8 cellular contexts compared by ENCODE assay signal in the genomic region with DNA sequence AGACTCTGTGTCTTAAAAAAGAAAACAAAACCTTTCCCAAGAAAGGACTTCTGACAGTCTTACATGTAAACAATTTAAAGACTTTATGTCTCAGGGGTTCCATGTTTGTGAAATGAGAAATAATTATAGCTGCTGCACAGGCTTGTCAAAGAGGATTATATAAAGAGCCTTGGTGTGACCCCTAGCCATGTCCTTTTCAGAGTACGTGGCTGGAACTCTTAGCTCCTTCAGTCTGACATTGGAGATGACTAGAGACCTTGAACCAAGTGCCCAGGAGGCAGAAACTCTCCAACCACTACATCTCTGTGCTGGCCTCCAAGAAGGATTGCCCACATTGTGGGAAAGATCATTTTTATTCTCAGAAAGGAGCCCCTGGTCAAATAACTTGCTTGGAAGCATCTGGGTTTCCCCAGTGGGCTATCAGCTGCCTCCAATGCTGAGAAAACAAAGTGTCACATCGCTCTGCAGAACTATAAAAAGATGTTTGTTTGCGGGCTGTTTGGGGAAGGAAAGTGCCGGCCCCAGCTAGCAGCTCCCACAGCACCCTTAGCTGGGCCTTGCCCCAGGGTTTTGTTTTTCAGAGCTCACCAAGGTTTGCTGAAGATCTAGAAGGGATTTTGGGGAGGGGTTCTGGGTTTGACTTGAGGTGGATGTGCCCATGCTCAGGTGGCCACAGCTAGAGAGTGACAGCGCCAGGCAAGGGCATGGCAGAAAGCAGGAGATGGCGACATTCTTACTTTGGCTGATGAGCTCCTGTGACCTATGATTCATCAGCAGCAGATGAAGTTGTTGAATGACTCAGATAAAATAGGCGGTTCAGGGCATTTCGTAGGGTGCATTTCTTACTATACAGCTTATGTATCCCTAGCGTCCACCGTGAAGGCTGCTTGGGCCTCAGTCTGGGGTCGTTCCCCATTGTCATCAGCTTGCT. TPM values are rescaled to one million over a fixed set of nuclear protein-coding genes. Genes with fewer than 3 reads are reported as not detected.
DNase-seq lines count a peak whose midpoint lies in the region; ATAC-seq and TF ChIP-seq lines count a peak whose summit lies in the region.
"Not testable (repeated sequence)": the region's sequence is repeated elsewhere in the genome, so short reads cannot be mapped to it uniquely, and the experiment has no call there.

No MANE protein-coding gene starts in this region.

- H3K9me3 ChIP-seq in right atrium auricular region = not testable (repeated sequence)

- not testable (repeated sequence) for H3K4me1 ChIP-seq in right atrium auricular region

- H3K27ac Mint-ChIP-seq in dendritic cell treated with granulocyte-macrophage colony-stimulating factor and Interleukin-4, amounts not matched to agents 40 ng/mL and 50 ng/mL, for 4 days = peak overlapping the region; percentile 76

- peaks cover 36% of the 10 kb centered on the region for H3K36me3 ChIP-seq in right atrium auricular region

- H3K9me3 Mint-ChIP-seq in activated T-cell treated with anti-CD3 and anti-CD28 coated beads, Interleukin-2, amount 50 U/mL, for 4 hours; dendritic cell treated with granulocyte-macrophage colony-stimulating factor and Interleukin-4, amounts not matched to agents 40 ng/mL and 50 ng/mL, for 4 days: not testable (repeated sequence)

- H3K27ac ChIP-seq in right atrium auricular region = peak overlapping the region; percentile 57 to 73

- H3K27me3 ChIP-seq in right atrium auricular region = not testable (repeated sequence)

- not testable (repeated sequence) for TF ChIP-seq CTCF in right atrium auricular region (IDR thresholded peaks at IDR 0.05)

- H3K36me3 Mint-ChIP-seq in activated T-cell treated with anti-CD3 and anti-CD28 coated beads, Interleukin-2, amount 50 U/mL, for 4 hours (ENCODE audit: insufficient read depth) = peaks cover 24% of the 10 kb centered on the region
- H3K36me3 Mint-ChIP-seq in dendritic cell treated with granulocyte-macrophage colony-stimulating factor and Interleukin-4, amounts not matched to agents 40 ng/mL and 50 ng/mL, for 4 days (ENCODE audit: low read depth) = peaks cover 79% of the 10 kb centered on the region

- intact Hi-C loops in dendritic cell treated with granulocyte-macrophage colony-stimulating factor and Interleukin-4, amounts not matched to agents 40 ng/mL and 50 ng/mL, for 4 days (cut with micrococcal nuclease) = not testable (repeated sequence)

- H3K27me3 Mint-ChIP-seq in activated T-cell treated with anti-CD3 and anti-CD28 coated beads, Interleukin-2, amount 50 U/mL, for 4 hours (ENCODE audit: low read depth) = not testable (repeated sequence)
- peaks cover 21% of the 10 kb centered on the region for H3K27me3 Mint-ChIP-seq in dendritic cell treated with granulocyte-macrophage colony-stimulating factor and Interleukin-4, amounts not matched to agents 40 ng/mL and 50 ng/mL, for 4 days

- not testable (repeated sequence) for H3K4me3 Mint-ChIP-seq in activated T-cell treated with anti-CD3 and anti-CD28 coated beads, Interleukin-2, amount 50 U/mL, for 4 hours; dendritic cell treated with granulocyte-macrophage colony-stimulating factor and Interleukin-4, amounts not matched to agents 40 ng/mL and 50 ng/mL, for 4 days

- H3K4me1 Mint-ChIP-seq in activated T-cell treated with anti-CD3 and anti-CD28 coated beads, Interleukin-2, amount 50 U/mL, for 4 hours (ENCODE audit: low read depth) = peaks cover 33% of the 10 kb centered on the region
- peaks cover 65% of the 10 kb centered on the region for H3K4me1 Mint-ChIP-seq in dendritic cell treated with granulocyte-macrophage colony-stimulating factor and Interleukin-4, amounts not matched to agents 40 ng/mL and 50 ng/mL, for 4 days (ENCODE audit: low read depth)

- H3K4me3 ChIP-seq in right atrium auricular region; skeletal muscle cell (ENCODE audit: low read depth, low read length): not testable (repeated sequence)

- DNase-seq in AG08395 (ENCODE audit: low spot score) = peak; percentile 29
- peak; percentile 55 for DNase-seq in HT-29 (ENCODE audit: low spot score)
- DNase-seq in RPMI7951 (ENCODE audit: low read depth) = peak; percentile 86
- not testable (repeated sequence) for DNase-seq in activated T-cell treated with anti-CD3 and anti-CD28 coated beads, Interleukin-2, amount 50 U/mL, for 4 hours; right atrium auricular region (ENCODE audit: low spot score)
- peak; percentile 27 for DNase-seq in skeletal muscle cell (ENCODE audit: low read depth)

- peak; percentile 36 for ATAC-seq in GM18873 (IDR thresholded peaks at IDR 0.05; ENCODE audit: low FRiP score, unreplicated experiment)
- ATAC-seq in activated T-cell treated with anti-CD3 and anti-CD28 coated beads, Interleukin-2, amount 50 U/mL, for 4 hours = peak; percentile 90 to 97

RNA-seq across cellular contexts. Expression of a gene that starts 6.9 kb away (rescaled TPM):
- total RNA-seq in HT-29 (2014; rRNA removed; shearing (Covaris generic)) = 16.3 and 20.8 TPM in 2 replicates
- total RNA-seq in RPMI7951 (2014; rRNA removed; shearing (Covaris generic)) = 7.2 and 7.9 TPM in 2 replicates
- total RNA-seq in activated T-cell treated with anti-CD3 and anti-CD28 coated beads, Interleukin-2, amount 50 U/mL, for 4 hours = 1 to 10 TPM; 3.1 to 3.9 (median 3.6) TPM
- total RNA-seq in right atrium auricular region = 1 to 10 TPM; 8.6 to 10.0 TPM
